20 cellular contexts compared by ENCODE assay signal in the genomic region with DNA sequence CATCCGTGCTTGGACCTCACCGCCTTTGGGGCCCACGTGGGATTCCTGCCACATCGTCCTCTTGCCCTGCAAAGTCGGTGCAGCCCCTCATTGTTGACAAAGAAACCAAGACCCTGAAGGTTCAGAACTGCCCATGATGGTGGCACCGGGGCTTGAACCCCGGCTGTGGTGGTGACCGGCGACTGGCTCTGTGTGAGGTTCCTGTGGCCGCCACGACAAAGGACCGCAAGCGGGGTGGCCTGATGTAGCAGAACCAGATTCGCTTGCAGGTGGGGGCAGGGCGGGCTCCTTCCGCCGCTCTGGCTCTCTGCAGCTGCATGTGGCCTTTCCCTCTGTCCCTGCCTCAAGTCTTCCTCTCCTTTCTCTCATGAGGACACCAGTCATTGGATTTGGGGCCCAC. TPM values are rescaled to one million over a fixed set of nuclear protein-coding genes. Genes with fewer than 3 reads are reported as not detected.
"Had no signal": no experiment of that assay in that cellular context is flagged by ENCODE, and none has a peak within 500 bp of the region (broad histone marks: within the 10 kb centered on the region; RNA-seq: fewer than 3 reads in every experiment).

No MANE protein-coding gene starts in this region.

- H3K4me3 ChIP-seq: cardiac muscle cell, SK-N-MC had no signal

- DNase-seq: activated CD4-positive, alpha-beta T cell treated with anti-CD3 and anti-CD28 coated beads, Interleukin-2, amount 50 U/mL, for 1 hour; activated CD4-positive, CD25-positive, alpha-beta regulatory T cell; activated CD8-positive, alpha-beta memory T cell treated with anti-CD3 and anti-CD28 coated beads, Interleukin-2, amount 10 ng/mL, durations not matched to agents 7 days and 5 days; activated effector memory CD4-positive, alpha-beta T cell treated with anti-CD3 and anti-CD28 coated beads, Interleukin-2, amount 50 U/mL, for 16 hours; activated naive CD4-positive, alpha-beta T cell treated with Interleukin-2 at 50 U/mL for 16 hours; activated T-cell treated with anti-CD3 and anti-CD28 coated beads, Interleukin-2, amount 50 U/mL, for 24 hours; brain microvascular endothelial cell; Kasumi-1; KBM-7; NCI-H1105 treated with DMSO at 0.1 percent for 48 hours; NCI-H1436 treated with DMSO at 0.1 percent for 48 hours; NCI-H187; NCI-H2081; NCI-H510A treated with DMSO at 0.1 percent for 48 hours; T-cell had no signal

- ATAC-seq: activated CD8-positive, alpha-beta memory T cell treated with anti-CD3 and anti-CD28 coated beads, Interleukin-2, amount 10 ng/mL, durations not matched to agents 7 days and 5 days; activated naive CD4-positive, alpha-beta T cell treated with anti-CD3 and anti-CD28 coated beads, Interleukin-2, amount 50 U/mL, for 72 hours; Right ventricle myocardium inferior; T-cell had no signal

- H3K4me3 Mint-ChIP-seq: activated CD8-positive, alpha-beta memory T cell treated with anti-CD3 and anti-CD28 coated beads, Interleukin-2, amount 10 ng/mL, durations not matched to agents 7 days and 5 days; activated T-cell treated with anti-CD3 and anti-CD28 coated beads, Interleukin-2, amount 50 U/mL, for 24 hours; activated T-helper 1 cell treated with anti-CD3 and anti-CD28 coated beads, Interleukin-12 subunit alpha, Interleukin-12 subunit beta, Interleukin-2, Interleukin-4 antibody, amounts not matched to agents 30 ng/mL and 10 ng/mL and 1 ng/mL, durations not matched to agents 14 hours and 24 hours and 36 hours; T-cell had no signal

- H3K27me3 ChIP-seq: brain microvascular endothelial cell, cardiac muscle cell had no signal

- H3K36me3 ChIP-seq: brain microvascular endothelial cell, cardiac muscle cell had no signal

- H3K27me3 Mint-ChIP-seq: activated CD8-positive, alpha-beta memory T cell treated with anti-CD3 and anti-CD28 coated beads, Interleukin-2, amount 10 ng/mL, durations not matched to agents 7 days and 5 days; activated T-cell treated with anti-CD3 and anti-CD28 coated beads, Interleukin-2, amount 50 U/mL, for 24 hours; T-cell had no signal

- H3K36me3 Mint-ChIP-seq: T-cell had no signal

- H3K27ac ChIP-seq: brain microvascular endothelial cell, cardiac muscle cell, SK-N-MC had no signal

- H3K27ac Mint-ChIP-seq: activated CD8-positive, alpha-beta memory T cell treated with anti-CD3 and anti-CD28 coated beads, Interleukin-2, amount 10 ng/mL, durations not matched to agents 7 days and 5 days; activated naive CD4-positive, alpha-beta T cell treated with anti-CD3 and anti-CD28 coated beads, Interleukin-2, amount 50 U/mL, for 72 hours; activated T-cell treated with anti-CD3 and anti-CD28 coated beads, Interleukin-2, amount 50 U/mL, for 24 hours; activated T-helper 1 cell treated with anti-CD3 and anti-CD28 coated beads, Interleukin-12 subunit alpha, Interleukin-12 subunit beta, Interleukin-2, Interleukin-4 antibody, amounts not matched to agents 30 ng/mL and 10 ng/mL and 1 ng/mL, durations not matched to agents 14 hours and 24 hours and 36 hours; T-cell had no signal

- H3K9me3 Mint-ChIP-seq: activated naive CD4-positive, alpha-beta T cell treated with anti-CD3 and anti-CD28 coated beads, Interleukin-2, amount 50 U/mL, for 72 hours; activated T-cell treated with anti-CD3 and anti-CD28 coated beads, Interleukin-2, amount 50 U/mL, for 24 hours; activated T-helper 1 cell treated with anti-CD3 and anti-CD28 coated beads, Interleukin-12 subunit alpha, Interleukin-12 subunit beta, Interleukin-2, Interleukin-4 antibody, amounts not matched to agents 30 ng/mL and 10 ng/mL and 1 ng/mL, durations not matched to agents 14 hours and 24 hours and 36 hours; T-cell had no signal

RNA-seq across cellular contexts. Expression of gene NTSR1, which starts 37.6 kb away (rescaled TPM):
- total RNA-seq: activated CD8-positive, alpha-beta memory T cell treated with anti-CD3 and anti-CD28 coated beads, Interleukin-2, amount 10 ng/mL, durations not matched to agents 7 days and 5 days; activated naive CD4-positive, alpha-beta T cell treated with anti-CD3 and anti-CD28 coated beads, Interleukin-2, amount 50 U/mL, for 72 hours; activated T-helper 1 cell treated with anti-CD3 and anti-CD28 coated beads, Interleukin-12 subunit alpha, Interleukin-12 subunit beta, Interleukin-2, Interleukin-4 antibody, amounts not matched to agents 30 ng/mL and 10 ng/mL and 1 ng/mL, durations not matched to agents 14 hours and 24 hours and 36 hours; Right ventricle myocardium inferior had no signal
